ENCODE assay signal across 16 cellular contexts in genomic region chr1:95230768-95231191, GRCh38. TPM values are rescaled to one million over a fixed set of nuclear protein-coding genes. Genes with fewer than 3 reads are reported as not detected.
DNase-seq lines count a peak whose midpoint lies in the region; ATAC-seq and TF ChIP-seq lines count a peak whose summit lies in the region.
"Had no signal": no experiment of that assay in that cellular context is flagged by ENCODE, and none has a peak within 500 bp of the region (broad histone marks: within the 10 kb centered on the region; RNA-seq: fewer than 3 reads in every experiment).

No MANE protein-coding gene starts in this region.

- no peaks in the 10 kb centered on the region for H3K36me3 Mint-ChIP-seq in mesothelial cell of epicardium
- H3K36me3 Mint-ChIP-seq: CD14-positive monocyte had no signal

- TF ChIP-seq POLR2A in body of pancreas (IDR thresholded peaks at IDR 0.05) (peak in 1 of 3 donors; percentile 35), thyroid gland (IDR thresholded peaks at IDR 0.05) (peak in 1 of 2 donors; percentile 47), erythroblast (IDR thresholded peaks at IDR 0.05; ENCODE audit: low read length) (no peak)

- in situ Hi-C loops in G401 (cut with HindIII; ENCODE audit: low sequenced_read_pairs): no loop called here

- peaks cover 2% of the 10 kb centered on the region for H3K9me3 Mint-ChIP-seq in mesothelial cell of epicardium
- H3K9me3 Mint-ChIP-seq: HFFc6 had no signal

- WGBS in body of pancreas, 2 donors: 25 to 33% methylated on average over 3 of the region's 3 CpGs
- WGBS in thyroid gland, 2 donors: 56 to 80% methylated on average over 3 of the region's 3 CpGs

- peak overlapping the region; percentile 51 for H3K27ac Mint-ChIP-seq in mesothelial cell of epicardium
- H3K27ac Mint-ChIP-seq: CD14-positive monocyte, HFFc6 had no signal

- ATAC-seq in body of pancreas (peak; percentile 41), Right ventricle myocardium superior (ENCODE audit: poor library complexity) (peak; percentile 11), HG02973 (IDR thresholded peaks at IDR 0.05; ENCODE audit: unreplicated experiment) (no peak)

- intact Hi-C loops in body of pancreas (cut with DNase I) (no loop called here), Right ventricle myocardium superior (cut with DNase I) (loop anchor here (5.0 to 10.0 kb wide), 2 partner anchors 116 to 158 kb away; partner anchors contain the start of genes ALG14 and TLCD4), thyroid gland (cut with DNase I) (loop anchor here (10.0 kb wide), 1 partner anchor 146 kb away; no protein-coding TSS in a partner anchor)

- no peak for TF ChIP-seq CTCF in body of pancreas (IDR thresholded peaks at IDR 0.05)
- TF ChIP-seq CTCF in mesothelial cell of epicardium (IDR thresholded peaks at IDR 0.05; ENCODE audit: unreplicated experiment): no peak
- no peak for TF ChIP-seq CTCF in thyroid gland (IDR thresholded peaks at IDR 0.05)

- H3K4me3 Mint-ChIP-seq in mesothelial cell of epicardium: no peak overlapping the region
- H3K4me3 Mint-ChIP-seq: HFFc6 had no signal

- H3K27me3 ChIP-seq in body of pancreas: no peaks in the 10 kb centered on the region
- no peaks in the 10 kb centered on the region for H3K27me3 ChIP-seq in thyroid gland

- H3K9me3 ChIP-seq in body of pancreas: no peaks in the 10 kb centered on the region
- no peaks in the 10 kb centered on the region for H3K9me3 ChIP-seq in thyroid gland

- peak; percentile 57 to 78 (median 71) for DNase-seq in body of pancreas
- peak; percentile 57 for DNase-seq in Right ventricle myocardium superior
- DNase-seq in mesothelial cell of epicardium (ENCODE audit: low spot score in 2 of 2, unreplicated experiment in 2 of 2): no peak
- DNase-seq in thyroid gland: peak; percentile 40 to 69
- DNase-seq in G401 (ENCODE audit: low spot score): no peak
- no peak for DNase-seq in erythroblast (lab: John Stamatoyannopoulos, UW)
- DNase-seq: ACHN, GDM1, HFFc6, NCI-H1417, NCI-H187 treated with DMSO at 0.1 percent for 48 hours, NCI-H2227 treated with DMSO at 0.1 percent for 48 hours, NCI-H524 had no signal

- peaks cover 38% of the 10 kb centered on the region for H3K4me1 Mint-ChIP-seq in mesothelial cell of epicardium

- H3K36me3 ChIP-seq in body of pancreas (replicated peaks in 1 of 2; ENCODE audit: insufficient read depth in 1 of 2, low read depth in 2 of 2) (no peaks in the 10 kb centered on the region), thyroid gland (no peaks in the 10 kb centered on the region)

- H3K4me1 ChIP-seq in body of pancreas: peaks cover 60% of the 10 kb centered on the region
- peaks cover 34 to 36% of the 10 kb centered on the region in 2 donors for H3K4me1 ChIP-seq in thyroid gland

- H3K27me3 Mint-ChIP-seq in mesothelial cell of epicardium (ENCODE audit: low read depth): no peaks in the 10 kb centered on the region

- H3K27ac ChIP-seq in body of pancreas (peak overlapping the region; percentile 58 to 90 (median 61)), thyroid gland (peak overlapping the region in 2 of 3 donors; percentile 67 to 80)
- H3K27ac ChIP-seq: KMS-11 had no signal

- H3K4me3 ChIP-seq in body of pancreas (no peak overlapping the region), thyroid gland (replicated peaks in 1 of 3) (no peak overlapping the region)

RNA-seq across cellular contexts. Expression of gene RWDD3, which starts 3.2 kb away (rescaled TPM):
- total RNA-seq in body of pancreas: 10 to 100 TPM; 13.5 to 20.8 TPM
- 15.9 TPM for total RNA-seq in Right ventricle myocardium superior
- total RNA-seq in mesothelial cell of epicardium: 23.1 to 25.3 TPM (median 24.7 TPM) in 3 replicates
- total RNA-seq in thyroid gland: 10 to 100 TPM; 13.1 to 20.6 (median 16.5) TPM
- total RNA-seq in G401 (2014; rRNA removed; shearing (Covaris generic)): 15.6 and 19.6 TPM in 2 replicates

Comparison
In these comparisons a context has a peak if more than half of its experiments do, and no peak if none do; other contexts are left out.
1. DNase-seq: peak in body of pancreas (4 of 4), Right ventricle myocardium superior (single experiment) and thyroid gland (2 of 2); none in mesothelial cell of epicardium (0 of 2), G401 (single experiment) and erythroblast (0 of 2).